8 cellular contexts compared by ENCODE assay signal in the genomic region with DNA sequence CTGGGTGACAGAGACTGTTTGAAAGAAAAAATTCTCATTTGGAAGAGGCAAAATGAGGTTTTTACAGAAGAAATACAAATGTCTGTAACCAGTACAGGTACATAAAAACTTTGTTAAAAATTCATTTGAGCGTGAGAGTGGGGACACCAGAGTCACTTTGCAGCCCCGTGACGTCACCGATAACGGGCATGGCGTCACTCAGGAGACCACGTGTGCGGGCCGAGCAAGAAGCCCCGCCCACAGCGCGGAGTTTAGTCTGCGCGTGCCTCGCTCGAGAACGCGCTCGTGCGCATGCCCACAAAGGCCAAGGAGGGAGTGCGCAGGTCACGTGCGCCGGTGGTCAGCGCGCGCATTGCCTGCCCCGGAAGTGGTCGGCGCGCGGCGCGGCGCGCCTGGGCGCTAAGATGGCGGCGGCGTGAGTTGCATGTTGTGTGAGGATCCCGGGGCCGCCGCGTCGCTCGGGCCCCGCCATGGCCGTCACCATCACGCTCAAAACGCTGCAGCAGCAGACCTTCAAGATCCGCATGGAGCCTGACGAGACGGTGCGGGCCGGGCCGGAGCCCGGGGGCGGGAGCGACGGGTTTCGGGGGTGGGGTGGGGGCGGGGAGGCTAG. TPM values are rescaled to one million over a fixed set of nuclear protein-coding genes. Genes with fewer than 3 reads are reported as not detected.
DNase-seq lines count a peak whose midpoint lies in the region; TF ChIP-seq lines count a peak whose summit lies in the region.

Gene RAD23A (plus strand): TSS at position 384 of the 613 bp plus-strand sequence. CDS start 87 bp downstream, at position 471.

- H3K4me1 Mint-ChIP-seq in nephron progenitor cell, result peaks cover 56% of the 10 kb centered on the region
- H3K4me1 Mint-ChIP-seq in stimulated activated naive CD8-positive, alpha-beta T cell treated with anti-CD3 and anti-CD28 coated beads, Interleukin-15, Interleukin-2, amounts not matched to agents 100 ng/mL and 50 ng/mL, for 24 hours (ENCODE audit: low read depth), result peaks cover 68% of the 10 kb centered on the region

- H3K79me2 ChIP-seq in MM.1S (ENCODE audit: low read length), result peaks cover 68% of the 10 kb centered on the region

- no peaks in the 10 kb centered on the region for H3K9me3 Mint-ChIP-seq in nephron progenitor cell
- H3K9me3 Mint-ChIP-seq in stimulated activated naive CD8-positive, alpha-beta T cell treated with anti-CD3 and anti-CD28 coated beads, Interleukin-15, Interleukin-2, amounts not matched to agents 100 ng/mL and 50 ng/mL, for 24 hours, result no peaks in the 10 kb centered on the region

- H3K27me3 Mint-ChIP-seq in nephron progenitor cell (ENCODE audit: low read depth, poor library complexity), result no peaks in the 10 kb centered on the region
- H3K27me3 Mint-ChIP-seq in stimulated activated naive CD8-positive, alpha-beta T cell treated with anti-CD3 and anti-CD28 coated beads, Interleukin-15, Interleukin-2, amounts not matched to agents 100 ng/mL and 50 ng/mL, for 24 hours, result no peaks in the 10 kb centered on the region

- H3K4me3 Mint-ChIP-seq in nephron progenitor cell, result peak within 1 kb of the TSS; percentile 92
- peak within 1 kb of the TSS; percentile 93 for H3K4me3 Mint-ChIP-seq in stimulated activated naive CD8-positive, alpha-beta T cell treated with anti-CD3 and anti-CD28 coated beads, Interleukin-15, Interleukin-2, amounts not matched to agents 100 ng/mL and 50 ng/mL, for 24 hours

- H3K27ac ChIP-seq in MM.1S (ENCODE audit: low read length), result peak within 1 kb of the TSS; percentile 79

- no peaks in the 10 kb centered on the region for H3K9me2 ChIP-seq in MM.1S (replicated peaks; ENCODE audit: insufficient read depth, low read length)

- H4K20me1 ChIP-seq in MM.1S (ENCODE audit: insufficient read depth, low read length), result no peaks in the 10 kb centered on the region; the same call in 1 of the 2 replicates

- no peaks in the 10 kb centered on the region for H3K27me3 ChIP-seq in HAP-1 (ENCODE audit: low read depth)
- no peaks in the 10 kb centered on the region for H3K27me3 ChIP-seq in MM.1S (replicated peaks; ENCODE audit: insufficient read depth, low read length)

- peaks cover 57% of the 10 kb centered on the region for H3F3A ChIP-seq in MM.1S (ENCODE audit: insufficient read depth, low read length)

- peak within 1 kb of the TSS; percentile 98 for H3K27ac Mint-ChIP-seq in nephron progenitor cell
- H3K27ac Mint-ChIP-seq in stimulated activated naive CD8-positive, alpha-beta T cell treated with anti-CD3 and anti-CD28 coated beads, Interleukin-15, Interleukin-2, amounts not matched to agents 100 ng/mL and 50 ng/mL, for 24 hours, result peak within 1 kb of the TSS; percentile 90

- peak within 1 kb of the TSS; percentile 61 for H3K4me3 ChIP-seq in HAP-1
- H3K4me3 ChIP-seq in MM.1S (ENCODE audit: low read length), result peak within 1 kb of the TSS; percentile 86
- peak within 1 kb of the TSS; percentile 85 for H3K4me3 ChIP-seq in fibroblast of the aortic adventitia (ENCODE audit: low read depth, low read length)

- H3K9me3 ChIP-seq in HAP-1, result no peaks in the 10 kb centered on the region
- H3K9me3 ChIP-seq in MM.1S (replicated peaks; ENCODE audit: insufficient read depth, low read length), result no peaks in the 10 kb centered on the region

- DNase-seq in G401 (ENCODE audit: low spot score), result peak; percentile 92
- peak; percentile 93 to 98 for DNase-seq in HAP-1 (ENCODE audit: low spot score in 2 of 2)
- peak; percentile 98 for DNase-seq in MM.1S
- DNase-seq in SIG-M5 (lab: John Stamatoyannopoulos, UW), result peak; percentile 54
- DNase-seq in activated effector memory CD4-positive, alpha-beta T cell treated with anti-CD3 and anti-CD28 coated beads, Interleukin-2, amount 50 U/mL, for 16 hours, result peak; percentile 99
- DNase-seq in fibroblast of the aortic adventitia (ENCODE audit: low read depth), result peak; percentile 98
- peak; percentile 99 for DNase-seq in nephron progenitor cell

- H3K9ac ChIP-seq in MM.1S (ENCODE audit: low read length), result peak within 1 kb of the TSS; percentile 83

- in situ Hi-C loops in G401 (cut with HindIII; ENCODE audit: low sequenced_read_pairs), result no loop called here
- in situ Hi-C loops in HAP-1 (cut with MboI; ENCODE audit: low sequenced_read_pairs), result no loop called here

- peaks cover 65% of the 10 kb centered on the region for H3K36me3 Mint-ChIP-seq in nephron progenitor cell (ENCODE audit: low read depth)
- peaks cover 86% of the 10 kb centered on the region for H3K36me3 Mint-ChIP-seq in stimulated activated naive CD8-positive, alpha-beta T cell treated with anti-CD3 and anti-CD28 coated beads, Interleukin-15, Interleukin-2, amounts not matched to agents 100 ng/mL and 50 ng/mL, for 24 hours (ENCODE audit: low read depth)

- H3K36me3 ChIP-seq in HAP-1 (replicated peaks) (peaks cover 79% of the 10 kb centered on the region), MM.1S (replicated peaks; ENCODE audit: insufficient read depth, low read length) (peaks cover 25% of the 10 kb centered on the region)

- H3K4me1 ChIP-seq in HAP-1, result peaks cover 7% of the 10 kb centered on the region
- H3K4me1 ChIP-seq in MM.1S (ENCODE audit: low read length), result peaks cover 28% of the 10 kb centered on the region

- no peak within 1 kb of the TSS for H2AFZ ChIP-seq in MM.1S (ENCODE audit: low read length)

- TF ChIP-seq CTCF in MM.1S (IDR thresholded peaks at IDR 0.05; ENCODE audit: low read length) (no peak), fibroblast of the aortic adventitia (IDR thresholded peaks at IDR 0.05; ENCODE audit: insufficient read depth, low read length) (no peak), nephron progenitor cell (IDR thresholded peaks at IDR 0.05) (no peak)

- peak within 1 kb of the TSS; percentile 88 for H3K4me2 ChIP-seq in MM.1S (ENCODE audit: low read depth, low read length)

RNA-seq across cellular contexts. Expression of gene RAD23A, which starts in this region (rescaled TPM):
- total RNA-seq in G401 (2014; rRNA removed; shearing (Covaris generic)), result 76.4 and 88.8 TPM in 2 replicates
- total RNA-seq in fibroblast of the aortic adventitia (ENCODE audit: low replicate concordance), result 76.8 and 101 TPM in 2 replicates

Comparison
In these comparisons a context has a peak if more than half of its experiments do, and no peak if none do; other contexts are left out.
1. Peak in every context shown above with its lines: DNase-seq, H3K4me3 ChIP-seq and H3K27ac ChIP-seq.